1 cellular context compared by ENCODE assay signal in the genomic region with DNA sequence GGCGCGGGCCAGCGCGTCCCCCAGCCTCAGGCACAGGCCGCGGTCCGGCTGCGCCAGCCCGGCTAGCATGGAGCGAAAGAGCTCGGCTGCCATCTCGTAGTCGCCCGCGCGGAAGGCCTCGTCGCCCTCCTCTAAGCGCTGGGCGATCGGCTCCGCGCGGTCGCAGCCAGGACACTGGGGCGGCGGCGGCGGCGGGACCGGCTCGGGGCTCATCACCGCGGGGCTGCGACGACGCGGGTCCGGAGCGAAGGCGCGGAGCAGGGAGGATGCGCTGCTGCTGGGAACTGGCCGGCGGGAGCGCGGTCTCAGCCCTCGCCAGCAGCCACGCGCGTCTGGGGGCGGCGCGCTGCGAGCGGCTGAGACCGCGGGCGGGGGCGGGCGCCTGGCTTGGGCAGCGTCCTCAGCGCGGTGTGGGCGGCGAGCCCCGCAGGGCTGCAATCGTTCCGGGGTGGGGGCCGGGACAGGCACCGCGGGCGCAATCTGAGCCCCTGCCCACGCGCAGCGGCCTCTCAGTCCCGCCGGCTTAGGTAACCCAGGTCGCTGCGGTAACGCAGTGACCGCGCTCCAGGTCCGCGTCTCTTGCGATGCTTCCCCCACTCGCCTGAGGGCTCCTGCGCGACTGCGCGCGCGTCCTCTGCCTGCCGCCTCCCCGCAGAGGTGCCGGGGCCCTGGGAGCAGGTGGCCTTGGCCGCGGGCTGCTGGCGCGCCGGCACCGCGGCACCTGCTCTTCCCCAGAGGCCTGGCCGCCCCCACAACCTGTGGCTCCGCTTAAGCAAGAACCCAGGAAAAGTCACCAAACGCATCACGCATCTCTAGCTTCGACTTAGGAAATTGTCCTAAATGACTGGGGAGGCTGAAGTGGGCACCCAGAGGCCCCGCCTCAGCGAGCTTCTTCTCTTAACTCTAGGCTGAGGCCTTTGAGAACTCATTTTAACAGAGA.
TF ChIP-seq lines count a peak whose summit lies in the region.

A gene (minus strand): TSS at position 621 of the 940 bp plus-strand sequence. CDS start 408 bp downstream, at position 213.

TF ChIP-seq in HEK293, 187 proteins besides CTCF, POLR2A, EP300 and RAD21 (continued from another document and continues in another):
- TF ChIP-seq, protein P1, sequence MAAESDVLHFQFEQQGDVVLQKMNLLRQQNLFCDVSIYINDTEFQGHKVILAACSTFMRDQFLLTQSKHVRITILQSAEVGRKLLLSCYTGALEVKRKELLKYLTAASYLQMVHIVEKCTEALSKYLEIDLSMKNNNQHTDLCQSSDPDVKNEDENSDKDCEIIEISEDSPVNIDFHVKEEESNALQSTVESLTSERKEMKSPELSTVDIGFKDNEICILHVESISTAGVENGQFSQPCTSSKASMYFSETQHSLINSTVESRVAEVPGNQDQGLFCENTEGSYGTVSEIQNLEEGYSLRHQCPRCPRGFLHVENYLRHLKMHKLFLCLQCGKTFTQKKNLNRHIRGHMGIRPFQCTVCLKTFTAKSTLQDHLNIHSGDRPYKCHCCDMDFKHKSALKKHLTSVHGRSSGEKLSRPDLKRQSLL (tag by site-specific recombination; IDR thresholded peaks at IDR 0.05): no peak
- TF ChIP-seq ZBTB20 (tag by site-specific recombination; IDR thresholded peaks at IDR 0.05) (peak; percentile 97), SETDB1 (IDR thresholded peaks at IDR 0.05; ENCODE audit: insufficient read length, low read length) (no peak), ZNF707 (tag by site-specific recombination; IDR thresholded peaks at IDR 0.05) (no peak), ZNF624 (tag by site-specific recombination; IDR thresholded peaks at IDR 0.05) (no peak), ZNF366 (tag by site-specific recombination; conservative IDR thresholded peaks at IDR 0.05) (no peak), ZNF132 (tag by site-specific recombination; IDR thresholded peaks at IDR 0.05; ENCODE audit: borderline replicate concordance) (no peak), SP2 (tag by site-specific recombination; IDR thresholded peaks at IDR 0.05) (no peak), ZIC2 (tag by site-specific recombination; IDR thresholded peaks at IDR 0.05) (peak; percentile 45; the same call in 1 of the 2 replicates), ZNF292 (tag by site-specific recombination; IDR thresholded peaks at IDR 0.05; ENCODE audit: borderline replicate concordance, low read depth) (no peak), ZFP69B (tag by site-specific recombination; IDR thresholded peaks at IDR 0.05) (no peak), ZNF302 (tag by site-specific recombination; IDR thresholded peaks at IDR 0.05; ENCODE audit: low read depth) (no peak), ZBTB1 (tag by site-specific recombination; IDR thresholded peaks at IDR 0.05) (no peak), ZNF76 (tag by site-specific recombination; IDR thresholded peaks at IDR 0.05; ENCODE audit: borderline replicate concordance, low read depth) (no peak), ZNF140 (tag by site-specific recombination; IDR thresholded peaks at IDR 0.05) (no peak), ZNF214 (tag by site-specific recombination; IDR thresholded peaks at IDR 0.05; ENCODE audit: borderline replicate concordance) (no peak), ZNF239 (tag by site-specific recombination; IDR thresholded peaks at IDR 0.05) (no peak), SP3 (tag by site-specific recombination; IDR thresholded peaks at IDR 0.05) (peak; percentile 26; the same call in 1 of the 2 replicates), ZNF324 (tag by site-specific recombination; IDR thresholded peaks at IDR 0.05) (no peak), ZSCAN30 (tag by site-specific recombination; IDR thresholded peaks at IDR 0.05) (peak; percentile 80; the same call in 1 of the 2 replicates), ZFP37 (tag by site-specific recombination; IDR thresholded peaks at IDR 0.05) (no peak), ZNF184 (tag by site-specific recombination; IDR thresholded peaks at IDR 0.05) (no peak), ZNF341 (tag by site-specific recombination; IDR thresholded peaks at IDR 0.05; ENCODE audit: low read depth) (peak; percentile 73), ZNF610 (tag by site-specific recombination; IDR thresholded peaks at IDR 0.05; ENCODE audit: borderline replicate concordance) (no peak), ZNF560 (tag by site-specific recombination; IDR thresholded peaks at IDR 0.05; ENCODE audit: borderline replicate concordance) (no peak), GLIS2 (tag by site-specific recombination; IDR thresholded peaks at IDR 0.05) (peak; percentile 73), ZNF561 (tag by site-specific recombination; IDR thresholded peaks at IDR 0.05; ENCODE audit: borderline replicate concordance) (peak; percentile 74), ZNF654 (tag by site-specific recombination; IDR thresholded peaks at IDR 0.05; ENCODE audit: low read depth) (no peak), ZFP41 (tag by site-specific recombination; IDR thresholded peaks at IDR 0.05; ENCODE audit: borderline replicate concordance) (no peak), KLF8 (tag by site-specific recombination; IDR thresholded peaks at IDR 0.05) (no peak), ZNF157 (tag by site-specific recombination; IDR thresholded peaks at IDR 0.05) (no peak), ZNF670 (tag by site-specific recombination; IDR thresholded peaks at IDR 0.05; ENCODE audit: low read depth) (no peak), ZNF768 (tag by site-specific recombination; IDR thresholded peaks at IDR 0.05) (no peak), ZNF791 (tag by site-specific recombination; IDR thresholded peaks at IDR 0.05) (no peak), ZNF776 (tag by site-specific recombination; IDR thresholded peaks at IDR 0.05; ENCODE audit: borderline replicate concordance) (no peak), TCF7L2 (IDR thresholded peaks at IDR 0.05; ENCODE audit: borderline replicate concordance, low read depth, low read length) (no peak), GFI1B (tag by site-specific recombination; IDR thresholded peaks at IDR 0.05) (no peak), ZNF658 (tag by site-specific recombination; IDR thresholded peaks at IDR 0.05) (no peak), ZNF23 (tag by site-specific recombination; IDR thresholded peaks at IDR 0.05; ENCODE audit: borderline replicate concordance) (no peak), ZNF544 (tag by site-specific recombination; IDR thresholded peaks at IDR 0.05) (no peak), SCRT2 (tag by site-specific recombination; IDR thresholded peaks at IDR 0.05) (peak; percentile 97), ZNF335 (tag by site-specific recombination; conservative IDR thresholded peaks at IDR 0.05) (peak; percentile 70)
- TF ChIP-seq, protein P2, sequence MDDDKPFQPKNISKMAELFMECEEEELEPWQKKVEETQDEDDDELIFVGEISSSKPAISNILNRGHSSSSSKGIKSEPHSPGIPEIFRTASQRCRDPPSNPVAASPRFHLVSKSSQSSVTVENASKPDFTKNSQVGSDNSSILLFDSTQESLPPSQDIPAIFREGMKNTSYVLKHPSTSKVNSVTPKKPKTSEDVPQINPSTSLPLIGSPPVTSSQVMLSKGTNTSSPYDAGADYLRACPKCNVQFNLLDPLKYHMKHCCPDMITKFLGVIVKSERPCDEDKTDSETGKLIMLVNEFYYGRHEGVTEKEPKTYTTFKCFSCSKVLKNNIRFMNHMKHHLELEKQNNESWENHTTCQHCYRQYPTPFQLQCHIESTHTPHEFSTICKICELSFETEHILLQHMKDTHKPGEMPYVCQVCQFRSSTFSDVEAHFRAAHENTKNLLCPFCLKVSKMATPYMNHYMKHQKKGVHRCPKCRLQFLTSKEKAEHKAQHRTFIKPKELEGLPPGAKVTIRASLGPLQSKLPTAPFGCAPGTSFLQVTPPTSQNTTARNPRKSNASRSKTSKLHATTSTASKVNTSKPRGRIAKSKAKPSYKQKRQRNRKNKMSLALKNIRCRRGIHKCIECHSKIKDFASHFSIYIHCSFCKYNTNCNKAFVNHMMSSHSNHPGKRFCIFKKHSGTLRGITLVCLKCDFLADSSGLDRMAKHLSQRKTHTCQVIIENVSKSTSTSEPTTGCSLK (tag by site-specific recombination; IDR thresholded peaks at IDR 0.05): no peak
- TF ChIP-seq, protein P3, sequence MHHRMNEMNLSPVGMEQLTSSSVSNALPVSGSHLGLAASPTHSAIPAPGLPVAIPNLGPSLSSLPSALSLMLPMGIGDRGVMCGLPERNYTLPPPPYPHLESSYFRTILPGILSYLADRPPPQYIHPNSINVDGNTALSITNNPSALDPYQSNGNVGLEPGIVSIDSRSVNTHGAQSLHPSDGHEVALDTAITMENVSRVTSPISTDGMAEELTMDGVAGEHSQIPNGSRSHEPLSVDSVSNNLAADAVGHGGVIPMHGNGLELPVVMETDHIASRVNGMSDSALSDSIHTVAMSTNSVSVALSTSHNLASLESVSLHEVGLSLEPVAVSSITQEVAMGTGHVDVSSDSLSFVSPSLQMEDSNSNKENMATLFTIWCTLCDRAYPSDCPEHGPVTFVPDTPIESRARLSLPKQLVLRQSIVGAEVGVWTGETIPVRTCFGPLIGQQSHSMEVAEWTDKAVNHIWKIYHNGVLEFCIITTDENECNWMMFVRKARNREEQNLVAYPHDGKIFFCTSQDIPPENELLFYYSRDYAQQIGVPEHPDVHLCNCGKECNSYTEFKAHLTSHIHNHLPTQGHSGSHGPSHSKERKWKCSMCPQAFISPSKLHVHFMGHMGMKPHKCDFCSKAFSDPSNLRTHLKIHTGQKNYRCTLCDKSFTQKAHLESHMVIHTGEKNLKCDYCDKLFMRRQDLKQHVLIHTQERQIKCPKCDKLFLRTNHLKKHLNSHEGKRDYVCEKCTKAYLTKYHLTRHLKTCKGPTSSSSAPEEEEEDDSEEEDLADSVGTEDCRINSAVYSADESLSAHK (tag by site-specific recombination; IDR thresholded peaks at IDR 0.05): no peak
- TF ChIP-seq, protein P4, sequence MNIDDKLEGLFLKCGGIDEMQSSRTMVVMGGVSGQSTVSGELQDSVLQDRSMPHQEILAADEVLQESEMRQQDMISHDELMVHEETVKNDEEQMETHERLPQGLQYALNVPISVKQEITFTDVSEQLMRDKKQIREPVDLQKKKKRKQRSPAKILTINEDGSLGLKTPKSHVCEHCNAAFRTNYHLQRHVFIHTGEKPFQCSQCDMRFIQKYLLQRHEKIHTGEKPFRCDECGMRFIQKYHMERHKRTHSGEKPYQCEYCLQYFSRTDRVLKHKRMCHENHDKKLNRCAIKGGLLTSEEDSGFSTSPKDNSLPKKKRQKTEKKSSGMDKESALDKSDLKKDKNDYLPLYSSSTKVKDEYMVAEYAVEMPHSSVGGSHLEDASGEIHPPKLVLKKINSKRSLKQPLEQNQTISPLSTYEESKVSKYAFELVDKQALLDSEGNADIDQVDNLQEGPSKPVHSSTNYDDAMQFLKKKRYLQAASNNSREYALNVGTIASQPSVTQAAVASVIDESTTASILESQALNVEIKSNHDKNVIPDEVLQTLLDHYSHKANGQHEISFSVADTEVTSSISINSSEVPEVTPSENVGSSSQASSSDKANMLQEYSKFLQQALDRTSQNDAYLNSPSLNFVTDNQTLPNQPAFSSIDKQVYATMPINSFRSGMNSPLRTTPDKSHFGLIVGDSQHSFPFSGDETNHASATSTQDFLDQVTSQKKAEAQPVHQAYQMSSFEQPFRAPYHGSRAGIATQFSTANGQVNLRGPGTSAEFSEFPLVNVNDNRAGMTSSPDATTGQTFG (tag by site-specific recombination; IDR thresholded peaks at IDR 0.05; ENCODE audit: borderline replicate concordance): no peak
- TF ChIP-seq, protein P5, sequence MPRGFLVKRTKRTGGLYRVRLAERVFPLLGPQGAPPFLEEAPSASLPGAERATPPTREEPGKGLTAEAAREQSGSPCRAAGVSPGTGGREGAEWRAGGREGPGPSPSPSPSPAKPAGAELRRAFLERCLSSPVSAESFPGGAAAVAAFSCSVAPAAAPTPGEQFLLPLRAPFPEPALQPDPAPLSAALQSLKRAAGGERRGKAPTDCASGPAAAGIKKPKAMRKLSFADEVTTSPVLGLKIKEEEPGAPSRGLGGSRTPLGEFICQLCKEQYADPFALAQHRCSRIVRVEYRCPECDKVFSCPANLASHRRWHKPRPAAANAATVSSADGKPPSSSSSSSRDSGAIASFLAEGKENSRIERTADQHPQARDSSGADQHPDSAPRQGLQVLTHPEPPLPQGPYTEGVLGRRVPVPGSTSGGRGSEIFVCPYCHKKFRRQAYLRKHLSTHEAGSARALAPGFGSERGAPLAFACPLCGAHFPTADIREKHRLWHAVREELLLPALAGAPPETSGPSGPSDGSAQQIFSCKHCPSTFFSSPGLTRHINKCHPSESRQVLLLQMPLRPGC (tag by site-specific recombination; IDR thresholded peaks at IDR 0.05): no peak
- TF ChIP-seq, protein P6, sequence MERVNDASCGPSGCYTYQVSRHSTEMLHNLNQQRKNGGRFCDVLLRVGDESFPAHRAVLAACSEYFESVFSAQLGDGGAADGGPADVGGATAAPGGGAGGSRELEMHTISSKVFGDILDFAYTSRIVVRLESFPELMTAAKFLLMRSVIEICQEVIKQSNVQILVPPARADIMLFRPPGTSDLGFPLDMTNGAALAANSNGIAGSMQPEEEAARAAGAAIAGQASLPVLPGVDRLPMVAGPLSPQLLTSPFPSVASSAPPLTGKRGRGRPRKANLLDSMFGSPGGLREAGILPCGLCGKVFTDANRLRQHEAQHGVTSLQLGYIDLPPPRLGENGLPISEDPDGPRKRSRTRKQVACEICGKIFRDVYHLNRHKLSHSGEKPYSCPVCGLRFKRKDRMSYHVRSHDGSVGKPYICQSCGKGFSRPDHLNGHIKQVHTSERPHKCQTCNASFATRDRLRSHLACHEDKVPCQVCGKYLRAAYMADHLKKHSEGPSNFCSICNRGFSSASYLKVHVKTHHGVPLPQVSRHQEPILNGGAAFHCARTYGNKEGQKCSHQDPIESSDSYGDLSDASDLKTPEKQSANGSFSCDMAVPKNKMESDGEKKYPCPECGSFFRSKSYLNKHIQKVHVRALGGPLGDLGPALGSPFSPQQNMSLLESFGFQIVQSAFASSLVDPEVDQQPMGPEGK (tag by site-specific recombination; IDR thresholded peaks at IDR 0.05): peak; percentile 62; the same call in 1 of the 2 replicates
- TF ChIP-seq, protein P7, sequence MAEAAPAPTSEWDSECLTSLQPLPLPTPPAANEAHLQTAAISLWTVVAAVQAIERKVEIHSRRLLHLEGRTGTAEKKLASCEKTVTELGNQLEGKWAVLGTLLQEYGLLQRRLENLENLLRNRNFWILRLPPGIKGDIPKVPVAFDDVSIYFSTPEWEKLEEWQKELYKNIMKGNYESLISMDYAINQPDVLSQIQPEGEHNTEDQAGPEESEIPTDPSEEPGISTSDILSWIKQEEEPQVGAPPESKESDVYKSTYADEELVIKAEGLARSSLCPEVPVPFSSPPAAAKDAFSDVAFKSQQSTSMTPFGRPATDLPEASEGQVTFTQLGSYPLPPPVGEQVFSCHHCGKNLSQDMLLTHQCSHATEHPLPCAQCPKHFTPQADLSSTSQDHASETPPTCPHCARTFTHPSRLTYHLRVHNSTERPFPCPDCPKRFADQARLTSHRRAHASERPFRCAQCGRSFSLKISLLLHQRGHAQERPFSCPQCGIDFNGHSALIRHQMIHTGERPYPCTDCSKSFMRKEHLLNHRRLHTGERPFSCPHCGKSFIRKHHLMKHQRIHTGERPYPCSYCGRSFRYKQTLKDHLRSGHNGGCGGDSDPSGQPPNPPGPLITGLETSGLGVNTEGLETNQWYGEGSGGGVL (tag by site-specific recombination; IDR thresholded peaks at IDR 0.05): peak; percentile 24; the same call in 1 of the 2 replicates
